In genomic region chr5:138541511-138541910, GRCh38 we compare ENCODE assay signal across 1 cellular context.
TF ChIP-seq lines count a peak whose summit lies in the region.

No MANE protein-coding gene starts in this region.

TF ChIP-seq in H1, 55 proteins besides CTCF, POLR2A, EP300 and RAD21:
- no peak for TF ChIP-seq BRCA1 (IDR thresholded peaks at IDR 0.05; ENCODE audit: low read depth, low read length)
- no peak for TF ChIP-seq JUND (IDR thresholded peaks at IDR 0.05; ENCODE audit: low read length)
- no peak for TF ChIP-seq SP1 (IDR thresholded peaks at IDR 0.05; ENCODE audit: low read depth, low read length)
- TF ChIP-seq BACH1 (IDR thresholded peaks at IDR 0.05; ENCODE audit: low read length): no peak
- no peak for TF ChIP-seq CBX8 (IDR thresholded peaks at IDR 0.05; ENCODE audit: borderline replicate concordance, low read depth, low read length)
- no peak for TF ChIP-seq POU5F1 (IDR thresholded peaks at IDR 0.05; ENCODE audit: low read depth, low read length)
- TF ChIP-seq CHD7 (IDR thresholded peaks at IDR 0.05; ENCODE audit: insufficient replicate concordance, low read length): no peak
- no peak for TF ChIP-seq EGR1 (IDR thresholded peaks at IDR 0.05; ENCODE audit: borderline replicate concordance, low read depth, low read length)
- TF ChIP-seq TAF7 (optimal IDR thresholded peaks at IDR 0.05; ENCODE audit: borderline replicate concordance, low read depth, low read length): no peak
- TF ChIP-seq KDM4A (IDR thresholded peaks at IDR 0.05; ENCODE audit: low read depth, low read length, severe bottlenecking): no peak
- TF ChIP-seq ATF2 (IDR thresholded peaks at IDR 0.05; ENCODE audit: low read length): no peak
